21 cellular contexts compared by ENCODE assay signal in the genomic region with DNA sequence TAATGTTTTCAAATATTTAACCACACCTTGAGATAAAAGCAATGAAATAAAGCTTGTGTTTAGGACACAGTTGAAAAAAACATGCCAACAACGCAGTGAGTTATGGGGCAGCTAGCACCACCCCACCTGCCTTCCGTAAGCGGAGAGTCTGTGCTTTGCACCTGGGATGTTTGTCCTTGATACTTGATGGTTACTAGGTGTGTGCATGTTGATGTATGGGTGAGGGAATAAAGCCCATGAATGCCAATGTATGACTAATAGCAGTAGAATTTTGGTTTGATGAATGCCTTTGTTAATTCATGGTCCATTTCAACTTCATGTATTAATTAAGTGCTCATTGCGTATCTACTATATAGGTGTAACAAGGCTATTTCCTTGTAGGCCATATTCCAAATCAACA.
DNase-seq lines count a peak whose midpoint lies in the region; ATAC-seq and TF ChIP-seq lines count a peak whose summit lies in the region.
"Had no signal": no experiment of that assay in that cellular context is flagged by ENCODE, and none has a peak within 500 bp of the region (broad histone marks: within the 10 kb centered on the region; RNA-seq: fewer than 3 reads in every experiment).

No MANE protein-coding gene starts in this region.

- DNase-seq in MCF 10A (ENCODE audit: unreplicated experiment) (peak; percentile 8), breast epithelium (ENCODE audit: low spot score in 2 of 2) (no peak), astrocyte of the hippocampus (ENCODE audit: low read depth, low spot score) (peak; percentile 71), kidney glomerular epithelial cell (lab: John Stamatoyannopoulos, UW) (peak; percentile 49), T-cell (no peak), GDM1 (lab: John Stamatoyannopoulos, UW) (no peak)
- DNase-seq: activated CD4-positive, CD25-positive, alpha-beta regulatory T cell; activated naive CD8-positive, alpha-beta T cell treated with anti-CD3 and anti-CD28 coated beads for 36 hours; C1 segment of cervical spinal cord; dermis blood vessel endothelial cell; DMS79; H7; NCI-H1930; SJCRH30; spleen had no signal

- H3K27ac Mint-ChIP-seq in MCF 10A (ENCODE audit: low read depth, unreplicated experiment) (no peak overlapping the region), T-cell (no peak overlapping the region)
- H3K27ac Mint-ChIP-seq: activated naive CD8-positive, alpha-beta T cell treated with anti-CD3 and anti-CD28 coated beads for 36 hours; IgD-negative memory B cell; nephron; T-helper 2 cell treated with Interferon-gamma antibody and Interleukin-4, amounts not matched to agents 5 μg/mL and 100 μg/mL, for 36 hours had no signal

- TF ChIP-seq POLR2A in breast epithelium (IDR thresholded peaks at IDR 0.05): no peak

- POLR2A ChIA-PET in MCF 10A (lab: Yijun Ruan, JAX) (no interaction called here), T-cell (lab: Charles Lee) (no interaction called here)

- intact Hi-C loops in MCF 10A (cut with micrococcal nuclease): no loop called here
- intact Hi-C loops in breast epithelium (cut with DNase I; ENCODE audit: low total_unique reads): no loop called here

- H3K4me3 ChIP-seq in breast epithelium: no peak overlapping the region
- H3K4me3 ChIP-seq: esophagus muscularis mucosa, SJCRH30, spleen had no signal

- no peaks in the 10 kb centered on the region for H3K9me3 ChIP-seq in breast epithelium
- H3K9me3 ChIP-seq: esophagus muscularis mucosa, spleen had no signal

- H3K36me3 Mint-ChIP-seq in MCF 10A (ENCODE audit: insufficient read depth, unreplicated experiment) (no peaks in the 10 kb centered on the region), T-cell (peaks cover 5% of the 10 kb centered on the region)
- H3K36me3 Mint-ChIP-seq: IgD-negative memory B cell had no signal

- BruUV-seq in MCF 10A (replicated peaks; lab: Mats Ljungman, UMichigan): no TSS peak

- H3K36me3 ChIP-seq in breast epithelium: no peaks in the 10 kb centered on the region
- H3K36me3 ChIP-seq: esophagus muscularis mucosa, SJCRH30, spleen had no signal

- CTCF ChIA-PET in MCF 10A (lab: Yijun Ruan, JAX): no interaction called here
- CTCF ChIA-PET in T-cell (lab: Charles Lee): interaction anchor here in 1 of 2 donors (0.6 kb wide), 1 partner anchor 168 kb away, joined by 3 read pairs; no protein-coding TSS in a partner anchor

- no peaks in the 10 kb centered on the region for H3K27me3 ChIP-seq in breast epithelium
- H3K27me3 ChIP-seq: esophagus muscularis mucosa, SJCRH30, spleen had no signal

- TF ChIP-seq CTCF in MCF 10A (IDR thresholded peaks at IDR 0.05; ENCODE audit: unreplicated experiment) (no peak), breast epithelium (IDR thresholded peaks at IDR 0.05) (no peak)

- H3K4me1 Mint-ChIP-seq in MCF 10A (ENCODE audit: insufficient read depth, unreplicated experiment) (no peaks in the 10 kb centered on the region), T-cell (peaks cover 23 to 47% (median 43%) of the 10 kb centered on the region in 3 donors)

- no peak overlapping the region for H3K27ac ChIP-seq in breast epithelium
- H3K27ac ChIP-seq: esophagus muscularis mucosa, SJCRH30, spleen had no signal

- H3K27me3 Mint-ChIP-seq in MCF 10A (ENCODE audit: insufficient read depth, unreplicated experiment) (no peaks in the 10 kb centered on the region), T-cell (no peaks in the 10 kb centered on the region)
- H3K27me3 Mint-ChIP-seq: activated naive CD8-positive, alpha-beta T cell treated with anti-CD3 and anti-CD28 coated beads for 36 hours; IgD-negative memory B cell had no signal

- H3K9me3 Mint-ChIP-seq in MCF 10A (ENCODE audit: unreplicated experiment) (peaks cover 25% of the 10 kb centered on the region), T-cell (no peaks in the 10 kb centered on the region)
- H3K9me3 Mint-ChIP-seq: T-helper 2 cell treated with Interferon-gamma antibody and Interleukin-4, amounts not matched to agents 5 μg/mL and 100 μg/mL, for 36 hours had no signal

- H3K4me1 ChIP-seq in breast epithelium: no peaks in the 10 kb centered on the region
- H3K4me1 ChIP-seq: spleen had no signal

- ATAC-seq in T-cell (replicated peaks in 1 of 4) (no peak), GM19328 (IDR thresholded peaks at IDR 0.05; ENCODE audit: unreplicated experiment) (no peak), GM21390 (IDR thresholded peaks at IDR 0.05; ENCODE audit: unreplicated experiment) (no peak)

- H3K4me3 Mint-ChIP-seq in MCF 10A (ENCODE audit: unreplicated experiment) (no peak overlapping the region), T-cell (no peak overlapping the region)
- H3K4me3 Mint-ChIP-seq: activated naive CD8-positive, alpha-beta T cell treated with anti-CD3 and anti-CD28 coated beads for 36 hours; IgD-negative memory B cell; nephron; T-helper 2 cell treated with Interferon-gamma antibody and Interleukin-4, amounts not matched to agents 5 μg/mL and 100 μg/mL, for 36 hours had no signal

Comparison
In these comparisons a context has a peak if more than half of its experiments do, and no peak if none do; other contexts are left out.
1. DNase-seq: peak in MCF 10A (single experiment), astrocyte of the hippocampus (single experiment) and kidney glomerular epithelial cell (single experiment); none in breast epithelium (0 of 2), T-cell (0 of 34) and GDM1 (single experiment).